In the genomic region with DNA sequence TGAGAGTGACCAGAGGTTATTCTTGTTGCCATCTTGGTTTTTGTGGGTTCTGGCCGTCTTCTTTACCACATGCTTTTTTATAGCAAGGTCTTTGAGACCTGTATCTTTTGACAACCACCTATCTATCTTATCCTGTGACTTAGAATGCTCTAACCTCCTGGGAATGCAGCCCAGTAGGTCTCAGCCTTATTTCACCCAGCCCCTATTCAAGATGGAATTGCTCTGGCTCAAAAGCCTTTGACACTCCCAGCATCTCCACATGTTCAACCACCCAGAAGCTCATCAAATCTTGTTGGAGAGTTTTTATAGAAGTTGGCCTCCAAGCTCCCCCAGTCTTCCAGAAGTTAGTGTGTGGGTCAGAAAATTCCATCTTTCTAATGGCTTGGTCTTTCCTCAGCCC, we compare ENCODE assay signal across 23 cellular contexts.
DNase-seq lines count a peak whose midpoint lies in the region; ATAC-seq, FAIRE-seq and TF ChIP-seq lines count a peak whose summit lies in the region.
"Had no signal": no experiment of that assay in that cellular context is flagged by ENCODE, and none has a peak within 500 bp of the region (broad histone marks: within the 10 kb centered on the region; RNA-seq: fewer than 3 reads in every experiment).

No MANE protein-coding gene starts in this region.

- H2AFZ ChIP-seq in trophoblast cell (ENCODE audit: insufficient read depth, low read length, poor library complexity), result no peak overlapping the region
- H2AFZ ChIP-seq in PC-9, result no peak overlapping the region

- H3K4me1 Mint-ChIP-seq in Caco-2 (ENCODE audit: low read depth, unreplicated experiment), result peaks cover 47% of the 10 kb centered on the region

- H3K4me2 ChIP-seq in A549 (peak overlapping the region; percentile 55), trophoblast cell (ENCODE audit: low read length) (no peak overlapping the region), PC-9 (no peak overlapping the region)
- H3K4me2 ChIP-seq: BLaER1 treated with 17β-estradiol and CSF1 and Interleukin-3, amounts not matched to agents 10 nM and 100 nM had no signal

- no peak overlapping the region for H2BK5ac ChIP-seq in trophoblast cell (ENCODE audit: low read depth, low read length, poor library complexity)

- no peaks in the 10 kb centered on the region for H3K9me2 ChIP-seq in PC-9 (ENCODE audit: insufficient read depth)

- no peak overlapping the region for H3K4ac ChIP-seq in trophoblast cell (ENCODE audit: low read depth, low read length)

- CTCF ChIA-PET in A549 (lab: Yijun Ruan, JAX), result no interaction called here
- CTCF ChIA-PET in Caco-2 (lab: Charles Lee), result no interaction called here
- CTCF ChIA-PET in PC-9 (lab: Charles Lee), result no interaction called here

- H3K4me3 Mint-ChIP-seq in Caco-2 (ENCODE audit: unreplicated experiment), result no peak overlapping the region
- H3K4me3 Mint-ChIP-seq: CD8-positive, alpha-beta T cell had no signal

- peak overlapping the region; percentile 90 for H3K27ac Mint-ChIP-seq in Caco-2 (ENCODE audit: unreplicated experiment)
- H3K27ac Mint-ChIP-seq: CD8-positive, alpha-beta T cell had no signal

- H3K79me2 ChIP-seq in trophoblast cell (ENCODE audit: control insufficient read depth, insufficient read depth, low read length, poor library complexity) (no peaks in the 10 kb centered on the region), PC-9 (ENCODE audit: low read depth) (no peaks in the 10 kb centered on the region)

- no peak for TF ChIP-seq RAD21 in A549 (conservative IDR thresholded peaks at IDR 0.05 in 1 of 2, IDR thresholded peaks at IDR 0.05 in 1 of 2)

- H3K4me3 ChIP-seq in A549 (no peak overlapping the region), Caco-2 (ENCODE audit: low read depth, low read length) (no peak overlapping the region), body of pancreas (no peak overlapping the region), trophoblast cell (ENCODE audit: low read depth, low read length) (no peak overlapping the region), PC-9 (no peak overlapping the region)
- H3K4me3 ChIP-seq: BLaER1 treated with 17β-estradiol and CSF1 and Interleukin-3, amounts not matched to agents 10 nM and 100 nM had no signal

- H3K9me3 ChIP-seq in A549 (no peaks in the 10 kb centered on the region), Caco-2 (no peaks in the 10 kb centered on the region), body of pancreas (no peaks in the 10 kb centered on the region), trophoblast cell (ENCODE audit: insufficient read depth, low read depth, low read length) (no peaks in the 10 kb centered on the region), PC-9 (ENCODE audit: insufficient read depth, low read depth) (no peaks in the 10 kb centered on the region)
- H3K9me3 ChIP-seq: BLaER1 treated with 17β-estradiol and CSF1 and Interleukin-3, amounts not matched to agents 10 nM and 100 nM had no signal

- H4K12ac ChIP-seq in trophoblast cell (ENCODE audit: low read depth, low read length), result no peak overlapping the region

- H3K27ac ChIP-seq in A549 (peak overlapping the region; percentile 22 to 29; a peak in 4 of 6 replicates), body of pancreas (peak overlapping the region in 3 of 4 donors; percentile 32 to 71 (median 57)), trophoblast cell (ENCODE audit: low read depth, low read length) (no peak overlapping the region), PC-9 (no peak overlapping the region)
- H3K27ac ChIP-seq: BLaER1 treated with 17β-estradiol and CSF1 and Interleukin-3, amounts not matched to agents 10 nM and 100 nM had no signal

- no TSS peak for BruUV-seq in Caco-2 (replicated peaks; lab: Mats Ljungman, UMichigan)
- no TSS peak for BruUV-seq in PC-9 (replicated peaks; lab: Mats Ljungman, UMichigan)

- TF ChIP-seq POLR2A in A549 (IDR thresholded peaks at IDR 0.05; ENCODE audit: low read length) (no peak), body of pancreas (IDR thresholded peaks at IDR 0.05) (no peak)

- no peak overlapping the region for H4K8ac ChIP-seq in trophoblast cell (ENCODE audit: low read depth, low read length)

- H3K36me3 ChIP-seq in Caco-2 (ENCODE audit: control insufficient read depth, insufficient read depth, low read length), result no peaks in the 10 kb centered on the region
- H3K36me3 ChIP-seq in body of pancreas (replicated peaks in 1 of 2; ENCODE audit: insufficient read depth in 1 of 2, low read depth in 2 of 2), result no peaks in the 10 kb centered on the region
- no peaks in the 10 kb centered on the region for H3K36me3 ChIP-seq in trophoblast cell (ENCODE audit: control insufficient read depth in 1 of 2, insufficient read depth in 2 of 2, low read length in 2 of 2)
- no peaks in the 10 kb centered on the region for H3K36me3 ChIP-seq in PC-9 (ENCODE audit: low read depth)
- H3K36me3 ChIP-seq: BLaER1 treated with 17β-estradiol and CSF1 and Interleukin-3, amounts not matched to agents 10 nM and 100 nM had no signal

- TF ChIP-seq CTCF in A549 (IDR thresholded peaks at IDR 0.05), result no peak
- no peak for TF ChIP-seq CTCF in Caco-2 (IDR thresholded peaks at IDR 0.05; ENCODE audit: insufficient read depth in 1 of 2, low read depth in 1 of 2, low read length in 1 of 2, severe bottlenecking in 1 of 2, unreplicated experiment in 1 of 2)
- no peak for TF ChIP-seq CTCF in body of pancreas (IDR thresholded peaks at IDR 0.05)
- no peak for TF ChIP-seq CTCF in PC-9 (conservative IDR thresholded peaks at IDR 0.05)

- H3K27me3 ChIP-seq in Caco-2 (replicated peaks; ENCODE audit: control insufficient read depth, insufficient read depth, low read length), result no peaks in the 10 kb centered on the region
- H3K27me3 ChIP-seq in body of pancreas, result no peaks in the 10 kb centered on the region
- H3K27me3 ChIP-seq in trophoblast cell (ENCODE audit: insufficient read depth, low read length), result no peaks in the 10 kb centered on the region
- no peaks in the 10 kb centered on the region for H3K27me3 ChIP-seq in PC-9 (ENCODE audit: insufficient read depth, low read depth)
- H3K27me3 ChIP-seq: BLaER1 treated with 17β-estradiol and CSF1 and Interleukin-3, amounts not matched to agents 10 nM and 100 nM had no signal

- DNase-seq in A549 (ENCODE audit: low read depth in 1 of 2, low spot score in 1 of 2) (no peak), Caco-2 (peak; percentile 33 to 58), body of pancreas (no peak), trophoblast cell (peak; percentile 27 to 61), PC-9 (no peak)
- DNase-seq: Calu3; CD8-positive, alpha-beta T cell; DMS153; KG1; NCI-H1092; NCI-H146; NCI-H2029 treated with DMSO at 0.1 percent for 48 hours; NCI-H2171; NCI-H345; NCI-H524 treated with DMSO at 0.1 percent for 48 hours; Right ventricle myocardium superior had no signal

- WGBS in A549 (ENCODE audit: missing lambda C conversion rate), result 97% methylated on average over 1 of the region's 1 CpG
- 96 to 100% methylated on average over 1 of the region's 1 CpG for WGBS in body of pancreas, 2 donors
- no CpG with 5 or more reads among the region's 1 CpG for WGBS in trophoblast cell (ENCODE audit: extremely low coverage, insufficient coverage, insufficient read length)

- ATAC-seq in A549 (no peak), body of pancreas (no peak), GM21423 (IDR thresholded peaks at IDR 0.05; ENCODE audit: unreplicated experiment) (no peak), HG02678 (IDR thresholded peaks at IDR 0.05; ENCODE audit: unreplicated experiment) (no peak)
- ATAC-seq: CD8-positive, alpha-beta T cell; HCT116 had no signal

- H3K4me1 ChIP-seq in A549 (peaks cover 49% of the 10 kb centered on the region), Caco-2 (peaks cover 69% of the 10 kb centered on the region), body of pancreas (peaks cover 31% of the 10 kb centered on the region), trophoblast cell (ENCODE audit: control insufficient read depth in 1 of 2, insufficient read depth in 2 of 2, low read length in 2 of 2) (peaks cover 2 to 6% of the 10 kb centered on the region in 2 experiments), PC-9 (replicated peaks; ENCODE audit: insufficient read depth) (peaks cover 14% of the 10 kb centered on the region)

- H2BK120ac ChIP-seq in trophoblast cell (ENCODE audit: insufficient read depth, low read length, poor library complexity), result no peak overlapping the region

- H2AK5ac ChIP-seq in trophoblast cell (ENCODE audit: low read length), result no peak overlapping the region

- H4K20me1 ChIP-seq in PC-9 (ENCODE audit: insufficient read depth), result no peaks in the 10 kb centered on the region
- H4K20me1 ChIP-seq: BLaER1 treated with 17β-estradiol and CSF1 and Interleukin-3, amounts not matched to agents 10 nM and 100 nM had no signal

- no peak overlapping the region for H3K14ac ChIP-seq in trophoblast cell (ENCODE audit: low read length)

- no peak overlapping the region for H3K9ac ChIP-seq in trophoblast cell (ENCODE audit: low read length)
- H3K9ac ChIP-seq: BLaER1 treated with 17β-estradiol and CSF1 and Interleukin-3, amounts not matched to agents 10 nM and 100 nM had no signal

- H3F3A ChIP-seq in PC-9 (ENCODE audit: insufficient read depth, low read depth), result peaks cover 11% of the 10 kb centered on the region; the same call in 1 of the 2 replicates

- peaks cover 25% of the 10 kb centered on the region for H3K9me3 Mint-ChIP-seq in Caco-2 (ENCODE audit: unreplicated experiment)
- H3K9me3 Mint-ChIP-seq: CD8-positive, alpha-beta T cell had no signal

- H3K79me1 ChIP-seq in trophoblast cell (ENCODE audit: low read length), result peaks cover 5% of the 10 kb centered on the region

- FAIRE-seq in A549 (lab: Jason Lieb, UNC), result no peak
- FAIRE-seq: G401.6, GM12892, H1 had no signal

- POLR2A ChIA-PET in A549 (lab: Yijun Ruan, JAX), result no interaction called here
- POLR2A ChIA-PET in Caco-2 (lab: Charles Lee), result no interaction called here
- POLR2A ChIA-PET in PC-9 (lab: Charles Lee; ENCODE audit: unreplicated experiment), result no interaction called here

- no peak overlapping the region for H2BK12ac ChIP-seq in trophoblast cell (ENCODE audit: low read length)

- H3K27me3 Mint-ChIP-seq in Caco-2 (ENCODE audit: insufficient read depth, unreplicated experiment), result no peaks in the 10 kb centered on the region

- H4K91ac ChIP-seq in trophoblast cell (ENCODE audit: low read depth, low read length), result no peak overlapping the region

- no peak overlapping the region for H3K18ac ChIP-seq in trophoblast cell (ENCODE audit: low read length)

- no peak for TF ChIP-seq EP300 in A549 (IDR thresholded peaks at IDR 0.05)

- H3K36me3 Mint-ChIP-seq in Caco-2 (ENCODE audit: insufficient read depth, unreplicated experiment), result peaks cover 26% of the 10 kb centered on the region
- H3K36me3 Mint-ChIP-seq: CD8-positive, alpha-beta T cell had no signal

- intact Hi-C loops in Caco-2 (cut with micrococcal nuclease; ENCODE audit: unreplicated experiment) (loop anchor here (1.0 to 10.0 kb wide), 4 partner anchors 78 to 604 kb away; no protein-coding TSS in a partner anchor), body of pancreas (cut with DNase I) (no loop called here), PC-9 (cut with micrococcal nuclease; ENCODE audit: unreplicated experiment) (no loop called here)

- H3K23ac ChIP-seq in trophoblast cell (ENCODE audit: low read length), result no peak overlapping the region

TF ChIP-seq in A549, 52 proteins besides CTCF, POLR2A, EP300 and RAD21 (continues in another document):
- TF ChIP-seq CBX2 (IDR thresholded peaks at IDR 0.05; ENCODE audit: borderline replicate concordance, low read depth) (no peak), RFX5 (IDR thresholded peaks at IDR 0.05) (no peak), MYC (IDR thresholded peaks at IDR 0.05; ENCODE audit: borderline replicate concordance, low read length) (no peak)

Comparison
In these comparisons a context has a peak if more than half of its experiments do, and no peak if none do; other contexts are left out.
1. DNase-seq: peak in Caco-2 (2 of 2) and trophoblast cell (2 of 2); none in A549 (0 of 2), body of pancreas (0 of 4) and PC-9 (0 of 2).
2. H3K27ac ChIP-seq: peak in A549 (2 of 2) and body of pancreas (3 of 4); none in trophoblast cell (single experiment) and PC-9 (single experiment).